In genomic region chr3:152836269-152836668, GRCh38 we compare ENCODE assay signal across 10 cellular contexts. TPM values are rescaled to one million over a fixed set of nuclear protein-coding genes. Genes with fewer than 3 reads are reported as not detected.
A peak's percentile ranks its signal among the peaks of the same experiment; 100 is the strongest.
DNase-seq lines count a peak whose midpoint lies in the region; ATAC-seq, FAIRE-seq and TF ChIP-seq lines count a peak whose summit lies in the region.
"Had no signal": no experiment of that assay in that cellular context is flagged by ENCODE, and none has a peak within 500 bp of the region (broad histone marks: within the 10 kb centered on the region; RNA-seq: fewer than 3 reads in every experiment).

No MANE protein-coding gene starts in this region.

- H4K20me1 ChIP-seq in GM23248 (ENCODE audit: insufficient read depth) = no peaks in the 10 kb centered on the region

- CTCF ChIA-PET in activated CD8-positive, alpha-beta T cell treated with anti-CD3 and anti-CD28 coated beads for 36 hours (lab: Charles Lee) = no interaction called here

- peak overlapping the region; percentile 82 for H3K4me3 Mint-ChIP-seq in activated CD8-positive, alpha-beta T cell treated with anti-CD3 and anti-CD28 coated beads for 36 hours

- H3K79me2 ChIP-seq in GM23248 (ENCODE audit: insufficient read depth) = no peaks in the 10 kb centered on the region

- peaks cover 25% of the 10 kb centered on the region for H3K27me3 ChIP-seq in GM23248 (replicated peaks; ENCODE audit: insufficient read depth)
- H3K27me3 ChIP-seq in skeletal muscle tissue (ENCODE audit: control insufficient read depth in 3 of 3, insufficient read depth in 3 of 3, low read length in 3 of 3) = peaks cover 0 to 6% (median 0%) of the 10 kb centered on the region in 3 donors

- TF ChIP-seq CTCF in activated CD8-positive, alpha-beta T cell treated with anti-CD3 and anti-CD28 coated beads for 36 hours (IDR thresholded peaks at IDR 0.05) = no peak
- TF ChIP-seq CTCF in D721Med (IDR thresholded peaks at IDR 0.05; ENCODE audit: insufficient read depth, missing control alignments) = no peak

- H2AFZ ChIP-seq in GM23248 = no peak overlapping the region

- POLR2A ChIA-PET in activated CD8-positive, alpha-beta T cell treated with anti-CD3 and anti-CD28 coated beads for 36 hours (lab: Charles Lee) = interaction anchor here (0.7 kb wide), 1 partner anchor 491 kb away, joined by 3 read pairs; no protein-coding TSS in a partner anchor

- H3K4me1 ChIP-seq in GM23248 (ENCODE audit: insufficient read depth) = no peaks in the 10 kb centered on the region
- peaks cover 3 to 21% (median 4%) of the 10 kb centered on the region in 3 donors for H3K4me1 ChIP-seq in skeletal muscle tissue (ENCODE audit: control insufficient read depth in 3 of 3, insufficient read depth in 3 of 3, low read length in 3 of 3)

- H3K27ac Mint-ChIP-seq in activated CD8-positive, alpha-beta T cell treated with anti-CD3 and anti-CD28 coated beads for 36 hours = no peak overlapping the region

- 83 to 86% methylated on average over 14 of the region's 14 CpGs for WGBS in GM23248 (ENCODE audit: low coverage in 1 of 2, low lambda C conversion rate in 2 of 2, missing lambda C conversion rate in 2 of 2), 2 experiments

- H3K9me3 ChIP-seq in GM23248 (ENCODE audit: low read depth) (no peaks in the 10 kb centered on the region), skeletal muscle tissue (ENCODE audit: control insufficient read depth in 3 of 3, low read length in 3 of 3) (no peaks in the 10 kb centered on the region)

- H3F3A ChIP-seq in GM23248 (ENCODE audit: insufficient read depth) = no peaks in the 10 kb centered on the region

- no peaks in the 10 kb centered on the region for H3K9me3 Mint-ChIP-seq in activated CD8-positive, alpha-beta T cell treated with anti-CD3 and anti-CD28 coated beads for 36 hours

- in situ Hi-C loops in GM23248 (cut with MboI) = no loop called here

- peaks cover 32% of the 10 kb centered on the region for H3K27me3 Mint-ChIP-seq in activated CD8-positive, alpha-beta T cell treated with anti-CD3 and anti-CD28 coated beads for 36 hours

- H3K9ac ChIP-seq in GM23248 (no peak overlapping the region), skeletal muscle tissue (ENCODE audit: low read depth in 1 of 3, low read length in 3 of 3) (peak overlapping the region in 1 of 3 donors; percentile 71)

- TF ChIP-seq POLR2A in erythroblast (IDR thresholded peaks at IDR 0.05; ENCODE audit: low read length) = no peak

- H3K36me3 ChIP-seq in GM23248 (ENCODE audit: low read depth) (no peaks in the 10 kb centered on the region), skeletal muscle tissue (ENCODE audit: control insufficient read depth in 3 of 3, insufficient read depth in 3 of 3, low read length in 3 of 3) (no peaks in the 10 kb centered on the region)

- FAIRE-seq in D721Med (lab: Jason Lieb, UNC) = no peak

- ATAC-seq in activated CD8-positive, alpha-beta T cell treated with anti-CD3 and anti-CD28 coated beads for 36 hours = no peak
- ATAC-seq: HCT116 had no signal

- H3K27ac ChIP-seq in GM23248 (no peak overlapping the region), skeletal muscle tissue (ENCODE audit: low read depth, low read length) (no peak overlapping the region)

- H3K4me2 ChIP-seq in GM23248 (ENCODE audit: unreplicated experiment) = no peak overlapping the region

- H3K4me3 ChIP-seq in GM23248 (peak overlapping the region; percentile 72; the same call in 1 of the 2 replicates), iPS-11a (ENCODE audit: low read depth, low read length) (peak overlapping the region; percentile 79), skeletal muscle tissue (ENCODE audit: low read length in 3 of 3) (peak overlapping the region in 2 of 3 donors; percentile 81 to 88)

- no peak for DNase-seq in GM23248
- DNase-seq in activated CD8-positive, alpha-beta T cell treated with anti-CD3 and anti-CD28 coated beads for 36 hours = no peak
- DNase-seq in erythroblast (lab: John Stamatoyannopoulos, UW) = no peak
- DNase-seq in NCI-H82 (lab: John Stamatoyannopoulos, UW) = no peak
- no peak for DNase-seq in dermis blood vessel endothelial cell
- no peak for DNase-seq in D721Med (ENCODE audit: insufficient read length, low spot score)

- no peaks in the 10 kb centered on the region for H3K36me3 Mint-ChIP-seq in activated CD8-positive, alpha-beta T cell treated with anti-CD3 and anti-CD28 coated beads for 36 hours (ENCODE audit: low read depth)

- intact Hi-C loops in activated CD8-positive, alpha-beta T cell treated with anti-CD3 and anti-CD28 coated beads for 36 hours (cut with micrococcal nuclease) = no loop called here

- peaks cover 5% of the 10 kb centered on the region for H3K4me1 Mint-ChIP-seq in activated CD8-positive, alpha-beta T cell treated with anti-CD3 and anti-CD28 coated beads for 36 hours (ENCODE audit: low read depth)

- no peaks in the 10 kb centered on the region for H3K9me2 ChIP-seq in GM23248 (ENCODE audit: insufficient read depth)

RNA-seq across cellular contexts. Expression of gene P2RY1, which starts 1.3 kb away (rescaled TPM):
- 0.13 and 0.22 TPM in 2 replicates for total RNA-seq in GM23248 (2014; rRNA removed; shearing (Covaris generic))
- 0.09 TPM in 1 of 2 replicates, not detected in the other for polyA plus RNA-seq in GM23248 (2016; fragmentation: Nextera tagmentation; extraction: Ambion mirVana)
- total RNA-seq in activated CD8-positive, alpha-beta T cell treated with anti-CD3 and anti-CD28 coated beads for 36 hours = 1 to 10 TPM; 1.7 to 1.8 TPM
- 5.2 TPM for total RNA-seq in skeletal muscle tissue
- 0.88 and 2.4 TPM in 2 replicates for total RNA-seq in dermis blood vessel endothelial cell
- total RNA-seq: LHCN-M2 had no signal
